9 cellular contexts compared by ENCODE assay signal in the genomic region with DNA sequence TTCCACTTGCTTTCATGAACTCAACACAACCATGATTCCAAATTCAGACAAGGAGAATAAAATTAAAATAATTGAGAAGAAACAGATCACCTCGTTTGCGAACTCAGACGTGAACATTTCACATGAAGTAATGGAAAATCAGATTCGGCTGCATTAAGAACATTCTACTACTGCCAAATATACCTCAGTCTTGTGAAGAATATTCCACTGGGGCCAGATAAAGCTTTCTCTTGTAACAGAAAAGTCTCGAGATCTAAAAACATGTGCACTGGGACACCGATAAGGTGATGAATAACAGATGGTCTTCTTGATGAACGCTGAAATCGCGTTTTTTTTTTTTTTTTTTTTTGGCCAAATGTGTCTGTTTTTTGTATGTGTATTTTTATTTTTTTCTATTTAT.
"Had no signal": no experiment of that assay in that cellular context is flagged by ENCODE, and none has a peak within 500 bp of the region (broad histone marks: within the 10 kb centered on the region; RNA-seq: fewer than 3 reads in every experiment).

No MANE protein-coding gene starts in this region.

- H3K36me3 ChIP-seq: HAP-1 had no signal

- H3K27ac ChIP-seq: GM23248, HL-60 had no signal

- DNase-seq: GM23248, GOT3, H7, HFFc6 had no signal

- H3K4me3 Mint-ChIP-seq: HFFc6, IgD-negative memory B cell had no signal

- ATAC-seq: HCT116, HepG2 had no signal

- H3K27ac Mint-ChIP-seq: HFFc6, IgD-negative memory B cell had no signal

- H3K4me3 ChIP-seq: GM23248, HAP-1 had no signal

- H3K9me3 ChIP-seq: HAP-1 had no signal

- H2AFZ ChIP-seq: GM23248 had no signal

- H3K4me1 ChIP-seq: HAP-1 had no signal

- H3K4me1 Mint-ChIP-seq: IgD-negative memory B cell had no signal

- H3K27me3 Mint-ChIP-seq: IgD-negative memory B cell had no signal

- H3K36me3 Mint-ChIP-seq: IgD-negative memory B cell had no signal
